30 cellular contexts compared by ENCODE assay signal in genomic region chr5:129912601-129913000, GRCh38. TPM values are rescaled to one million over a fixed set of nuclear protein-coding genes. Genes with fewer than 3 reads are reported as not detected.
"Had no signal": no experiment of that assay in that cellular context is flagged by ENCODE, and none has a peak within 500 bp of the region (broad histone marks: within the 10 kb centered on the region; RNA-seq: fewer than 3 reads in every experiment).

No MANE protein-coding gene starts in this region.

- H3K36me3 ChIP-seq: ascending aorta, breast epithelium, gastroesophageal sphincter had no signal

- H3K27ac ChIP-seq: ascending aorta, breast epithelium, cardiac muscle cell, coronary artery, gastroesophageal sphincter, heart right ventricle had no signal

- H3K27me3 Mint-ChIP-seq: brain had no signal

- H3K27me3 ChIP-seq: ascending aorta, breast epithelium, dorsolateral prefrontal cortex had no signal

- DNase-seq: activated CD4-positive, alpha-beta T cell treated with anti-CD3 and anti-CD28 coated beads for 36 hours; activated CD4-positive, alpha-beta T cell treated with anti-CD3 and anti-CD28 coated beads, Interleukin-2, amount 50 U/mL, for 1 hour; activated CD4-positive, alpha-beta T cell treated with anti-CD3 and anti-CD28 coated beads, Interleukin-2, amount 50 U/mL, for 48 hours; activated CD4-positive, CD25-positive, alpha-beta regulatory T cell; activated CD4-positive, CD25-positive, alpha-beta regulatory T cell treated with anti-CD3 and anti-CD28 coated beads, Interleukin-2, amount 50 U/mL, for 72 hours; activated CD8-positive, alpha-beta memory T cell treated with anti-CD3 and anti-CD28 coated beads for 24 hours; activated CD8-positive, alpha-beta T cell treated with anti-CD3 and anti-CD28 coated beads for 36 hours; activated gamma-delta T cell; activated naive CD4-positive, alpha-beta T cell; activated naive CD4-positive, alpha-beta T cell treated with anti-CD3 and anti-CD28 coated beads, Interleukin-2, amount 10 ng/mL, durations not matched to agents 7 days and 5 days; activated naive CD8-positive, alpha-beta T cell treated with anti-CD3 and anti-CD28 coated beads, Interleukin-2, amount 10 ng/mL, durations not matched to agents 7 days and 5 days; activated T-cell treated with anti-CD3 and anti-CD28 coated beads, Interleukin-2, amount 50 U/mL, for 48 hours; central memory CD4-positive, alpha-beta T cell; cerebellar nuclear complex; dorsolateral prefrontal cortex; effector memory CD4-positive, alpha-beta T cell; endodermal cell; foreskin fibroblast; heart right ventricle; T-helper 2 cell had no signal

- H3K27ac Mint-ChIP-seq: activated CD4-positive, alpha-beta T cell treated with anti-CD3 and anti-CD28 coated beads for 36 hours; activated CD8-positive, alpha-beta T cell treated with anti-CD3 and anti-CD28 coated beads for 36 hours; activated naive CD4-positive, alpha-beta T cell treated with anti-CD3 and anti-CD28 coated beads, Interleukin-2, amount 10 ng/mL, durations not matched to agents 7 days and 5 days; activated naive CD4-positive, alpha-beta T cell treated with anti-CD3 and anti-CD28 coated beads, Interleukin-2, amount 50 U/mL, for 72 hours; activated naive CD8-positive, alpha-beta T cell treated with anti-CD3 and anti-CD28 coated beads, Interleukin-2, amount 10 ng/mL, durations not matched to agents 7 days and 5 days; dendritic cell treated with granulocyte-macrophage colony-stimulating factor and Interleukin-4, amounts not matched to agents 40 ng/mL and 50 ng/mL, for 4 days; endodermal cell had no signal

- H3K4me3 ChIP-seq: ascending aorta, breast epithelium, cardiac muscle cell, coronary artery, gastroesophageal sphincter, heart right ventricle had no signal

- H3K9me3 ChIP-seq: ascending aorta, breast epithelium, gastroesophageal sphincter, heart right ventricle had no signal

- H3K4me3 Mint-ChIP-seq: activated CD4-positive, alpha-beta T cell treated with anti-CD3 and anti-CD28 coated beads for 36 hours; activated CD8-positive, alpha-beta T cell treated with anti-CD3 and anti-CD28 coated beads for 36 hours; activated naive CD4-positive, alpha-beta T cell treated with anti-CD3 and anti-CD28 coated beads, Interleukin-2, amount 10 ng/mL, durations not matched to agents 7 days and 5 days; activated naive CD8-positive, alpha-beta T cell treated with anti-CD3 and anti-CD28 coated beads, Interleukin-2, amount 10 ng/mL, durations not matched to agents 7 days and 5 days; dendritic cell treated with granulocyte-macrophage colony-stimulating factor and Interleukin-4, amounts not matched to agents 40 ng/mL and 50 ng/mL, for 4 days; endodermal cell had no signal

- H3K4me1 Mint-ChIP-seq: activated CD4-positive, alpha-beta T cell treated with anti-CD3 and anti-CD28 coated beads for 36 hours; activated naive CD4-positive, alpha-beta T cell treated with anti-CD3 and anti-CD28 coated beads, Interleukin-2, amount 10 ng/mL, durations not matched to agents 7 days and 5 days; endodermal cell had no signal

- H3K9me3 Mint-ChIP-seq: activated CD8-positive, alpha-beta T cell treated with anti-CD3 and anti-CD28 coated beads for 36 hours; activated naive CD4-positive, alpha-beta T cell treated with anti-CD3 and anti-CD28 coated beads, Interleukin-2, amount 10 ng/mL, durations not matched to agents 7 days and 5 days; activated naive CD4-positive, alpha-beta T cell treated with anti-CD3 and anti-CD28 coated beads, Interleukin-2, amount 50 U/mL, for 72 hours; activated naive CD8-positive, alpha-beta T cell treated with anti-CD3 and anti-CD28 coated beads, Interleukin-2, amount 10 ng/mL, durations not matched to agents 7 days and 5 days; brain; dendritic cell treated with granulocyte-macrophage colony-stimulating factor and Interleukin-4, amounts not matched to agents 40 ng/mL and 50 ng/mL, for 4 days; endodermal cell had no signal

- H3K4me1 ChIP-seq: ascending aorta, breast epithelium, gastroesophageal sphincter had no signal

- ATAC-seq: activated CD4-positive, alpha-beta T cell treated with anti-CD3 and anti-CD28 coated beads for 36 hours; activated CD8-positive, alpha-beta T cell treated with anti-CD3 and anti-CD28 coated beads for 36 hours; activated naive CD4-positive, alpha-beta T cell treated with anti-CD3 and anti-CD28 coated beads, Interleukin-2, amount 50 U/mL, for 72 hours; esophagus mucosa; gastroesophageal sphincter; heart right ventricle had no signal

- H3K36me3 Mint-ChIP-seq: activated naive CD4-positive, alpha-beta T cell treated with anti-CD3 and anti-CD28 coated beads, Interleukin-2, amount 10 ng/mL, durations not matched to agents 7 days and 5 days; activated naive CD4-positive, alpha-beta T cell treated with anti-CD3 and anti-CD28 coated beads, Interleukin-2, amount 50 U/mL, for 72 hours; activated naive CD8-positive, alpha-beta T cell treated with anti-CD3 and anti-CD28 coated beads, Interleukin-2, amount 10 ng/mL, durations not matched to agents 7 days and 5 days; brain had no signal

RNA-seq across cellular contexts. Expression of gene CHSY3, which starts 8.3 kb away (rescaled TPM):
- total RNA-seq: activated CD4-positive, alpha-beta T cell treated with anti-CD3 and anti-CD28 coated beads for 36 hours; activated CD8-positive, alpha-beta T cell treated with anti-CD3 and anti-CD28 coated beads for 36 hours; activated naive CD4-positive, alpha-beta T cell treated with anti-CD3 and anti-CD28 coated beads, Interleukin-2, amount 50 U/mL, for 72 hours; activated naive CD8-positive, alpha-beta T cell treated with anti-CD3 and anti-CD28 coated beads, Interleukin-2, amount 10 ng/mL, durations not matched to agents 7 days and 5 days; T-helper 1 cell treated with Interleukin-12 subunit alpha and Interleukin-12 subunit beta and Interleukin-4 antibody, amounts not matched to agents 30 ng/mL and 1 ng/mL, for 36 hours had no signal
